Comparison of ENCODE assay signal across 1 cellular context in the genomic region with DNA sequence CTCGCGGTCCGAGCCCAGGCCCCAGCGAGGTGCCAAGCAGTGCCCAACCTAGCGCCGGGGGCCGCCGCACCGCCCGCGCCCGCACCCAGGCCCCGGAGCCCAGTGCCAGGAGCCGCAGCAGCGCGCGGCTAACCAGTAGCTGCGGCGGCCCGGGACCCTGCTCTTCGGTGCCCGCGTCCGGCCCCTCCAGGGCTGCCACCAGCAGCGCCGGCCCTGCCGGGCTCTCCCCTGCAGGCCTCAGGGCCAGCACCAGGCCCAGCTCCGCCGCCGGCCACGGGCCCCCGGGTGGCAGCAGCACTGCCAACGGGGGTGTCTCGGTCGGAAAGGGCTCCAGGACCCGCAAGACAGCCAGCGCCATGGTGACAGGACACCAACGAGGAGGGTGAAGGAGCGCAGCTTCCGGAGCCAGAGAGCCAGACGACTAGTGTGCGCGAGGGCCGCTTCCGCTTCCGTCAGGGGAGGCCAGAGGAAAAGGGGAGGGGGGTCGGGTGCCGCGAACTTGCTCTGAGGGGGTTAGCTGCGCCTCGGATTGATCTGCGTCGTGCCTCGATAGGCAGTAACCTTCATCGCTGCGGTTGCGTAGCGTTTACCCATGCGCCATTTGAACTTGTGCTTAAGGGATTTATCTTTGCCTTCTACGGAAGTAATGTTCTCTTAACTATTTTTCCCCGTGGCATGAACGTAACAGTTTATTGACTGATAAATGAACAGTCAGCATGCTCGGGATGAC.
TF ChIP-seq lines count a peak whose summit lies in the region.

A gene with protein sequence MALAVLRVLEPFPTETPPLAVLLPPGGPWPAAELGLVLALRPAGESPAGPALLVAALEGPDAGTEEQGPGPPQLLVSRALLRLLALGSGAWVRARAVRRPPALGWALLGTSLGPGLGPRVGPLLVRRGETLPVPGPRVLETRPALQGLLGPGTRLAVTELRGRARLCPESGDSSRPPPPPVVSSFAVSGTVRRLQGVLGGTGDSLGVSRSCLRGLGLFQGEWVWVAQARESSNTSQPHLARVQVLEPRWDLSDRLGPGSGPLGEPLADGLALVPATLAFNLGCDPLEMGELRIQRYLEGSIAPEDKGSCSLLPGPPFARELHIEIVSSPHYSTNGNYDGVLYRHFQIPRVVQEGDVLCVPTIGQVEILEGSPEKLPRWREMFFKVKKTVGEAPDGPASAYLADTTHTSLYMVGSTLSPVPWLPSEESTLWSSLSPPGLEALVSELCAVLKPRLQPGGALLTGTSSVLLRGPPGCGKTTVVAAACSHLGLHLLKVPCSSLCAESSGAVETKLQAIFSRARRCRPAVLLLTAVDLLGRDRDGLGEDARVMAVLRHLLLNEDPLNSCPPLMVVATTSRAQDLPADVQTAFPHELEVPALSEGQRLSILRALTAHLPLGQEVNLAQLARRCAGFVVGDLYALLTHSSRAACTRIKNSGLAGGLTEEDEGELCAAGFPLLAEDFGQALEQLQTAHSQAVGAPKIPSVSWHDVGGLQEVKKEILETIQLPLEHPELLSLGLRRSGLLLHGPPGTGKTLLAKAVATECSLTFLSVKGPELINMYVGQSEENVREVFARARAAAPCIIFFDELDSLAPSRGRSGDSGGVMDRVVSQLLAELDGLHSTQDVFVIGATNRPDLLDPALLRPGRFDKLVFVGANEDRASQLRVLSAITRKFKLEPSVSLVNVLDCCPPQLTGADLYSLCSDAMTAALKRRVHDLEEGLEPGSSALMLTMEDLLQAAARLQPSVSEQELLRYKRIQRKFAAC (minus strand): TSS at position 389 of the 730 bp plus-strand sequence. CDS start 31 bp downstream, at position 358.

TF ChIP-seq in HepG2, 621 proteins besides CTCF, POLR2A, EP300 and RAD21 (continued from another document and continues in another):
- TF ChIP-seq, protein P1, sequence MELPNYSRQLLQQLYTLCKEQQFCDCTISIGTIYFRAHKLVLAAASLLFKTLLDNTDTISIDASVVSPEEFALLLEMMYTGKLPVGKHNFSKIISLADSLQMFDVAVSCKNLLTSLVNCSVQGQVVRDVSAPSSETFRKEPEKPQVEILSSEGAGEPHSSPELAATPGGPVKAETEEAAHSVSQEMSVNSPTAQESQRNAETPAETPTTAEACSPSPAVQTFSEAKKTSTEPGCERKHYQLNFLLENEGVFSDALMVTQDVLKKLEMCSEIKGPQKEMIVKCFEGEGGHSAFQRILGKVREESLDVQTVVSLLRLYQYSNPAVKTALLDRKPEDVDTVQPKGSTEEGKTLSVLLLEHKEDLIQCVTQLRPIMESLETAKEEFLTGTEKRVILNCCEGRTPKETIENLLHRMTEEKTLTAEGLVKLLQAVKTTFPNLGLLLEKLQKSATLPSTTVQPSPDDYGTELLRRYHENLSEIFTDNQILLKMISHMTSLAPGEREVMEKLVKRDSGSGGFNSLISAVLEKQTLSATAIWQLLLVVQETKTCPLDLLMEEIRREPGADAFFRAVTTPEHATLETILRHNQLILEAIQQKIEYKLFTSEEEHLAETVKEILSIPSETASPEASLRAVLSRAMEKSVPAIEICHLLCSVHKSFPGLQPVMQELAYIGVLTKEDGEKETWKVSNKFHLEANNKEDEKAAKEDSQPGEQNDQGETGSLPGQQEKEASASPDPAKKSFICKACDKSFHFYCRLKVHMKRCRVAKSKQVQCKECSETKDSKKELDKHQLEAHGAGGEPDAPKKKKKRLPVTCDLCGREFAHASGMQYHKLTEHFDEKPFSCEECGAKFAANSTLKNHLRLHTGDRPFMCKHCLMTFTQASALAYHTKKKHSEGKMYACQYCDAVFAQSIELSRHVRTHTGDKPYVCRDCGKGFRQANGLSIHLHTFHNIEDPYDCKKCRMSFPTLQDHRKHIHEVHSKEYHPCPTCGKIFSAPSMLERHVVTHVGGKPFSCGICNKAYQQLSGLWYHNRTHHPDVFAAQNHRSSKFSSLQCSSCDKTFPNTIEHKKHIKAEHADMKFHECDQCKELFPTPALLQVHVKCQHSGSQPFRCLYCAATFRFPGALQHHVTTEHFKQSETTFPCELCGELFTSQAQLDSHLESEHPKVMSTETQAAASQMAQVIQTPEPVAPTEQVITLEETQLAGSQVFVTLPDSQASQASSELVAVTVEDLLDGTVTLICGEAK (IDR thresholded peaks at IDR 0.05): peak; percentile 50
- TF ChIP-seq, protein P1 (CRISPR knock-in tag; IDR thresholded peaks at IDR 0.05): 0 out of 2 replicates have a peak, but pooled peaks have one; percentile 17
- peak; percentile 69; the same call in 1 of the 2 replicates for TF ChIP-seq SATB2 (CRISPR knock-in tag; IDR thresholded peaks at IDR 0.05)
- peak; percentile 73; the same call in 1 of the 2 replicates for TF ChIP-seq ZNF367 (CRISPR knock-in tag; IDR thresholded peaks at IDR 0.05; ENCODE audit: borderline replicate concordance)
- no peak for TF ChIP-seq ARID2 (CRISPR knock-in tag; IDR thresholded peaks at IDR 0.05; ENCODE audit: borderline replicate concordance)
- no peak for TF ChIP-seq PHB2 (IDR thresholded peaks at IDR 0.05; ENCODE audit: partially characterized antibody)
- TF ChIP-seq FOXK1 (CRISPR knock-in tag; IDR thresholded peaks at IDR 0.05; ENCODE audit: borderline replicate concordance, low read depth): peak; percentile 58; the same call in 1 of the 2 replicates
- TF ChIP-seq NR2C2 (CRISPR knock-in tag; IDR thresholded peaks at IDR 0.05; ENCODE audit: borderline replicate concordance): peak; percentile 83
- peak; percentile 11; the same call in 1 of the 2 replicates for TF ChIP-seq ZNF329 (CRISPR knock-in tag; IDR thresholded peaks at IDR 0.05; ENCODE audit: low read depth)
- TF ChIP-seq ZHX1 (CRISPR knock-in tag; IDR thresholded peaks at IDR 0.05; ENCODE audit: low read depth): 0 out of 2 replicates have a peak, but pooled peaks have one; percentile 71
- TF ChIP-seq SRSF1 (optimal IDR thresholded peaks at IDR 0.05; ENCODE audit: low read depth, low read length): peak; percentile 86
- TF ChIP-seq, protein P2, sequence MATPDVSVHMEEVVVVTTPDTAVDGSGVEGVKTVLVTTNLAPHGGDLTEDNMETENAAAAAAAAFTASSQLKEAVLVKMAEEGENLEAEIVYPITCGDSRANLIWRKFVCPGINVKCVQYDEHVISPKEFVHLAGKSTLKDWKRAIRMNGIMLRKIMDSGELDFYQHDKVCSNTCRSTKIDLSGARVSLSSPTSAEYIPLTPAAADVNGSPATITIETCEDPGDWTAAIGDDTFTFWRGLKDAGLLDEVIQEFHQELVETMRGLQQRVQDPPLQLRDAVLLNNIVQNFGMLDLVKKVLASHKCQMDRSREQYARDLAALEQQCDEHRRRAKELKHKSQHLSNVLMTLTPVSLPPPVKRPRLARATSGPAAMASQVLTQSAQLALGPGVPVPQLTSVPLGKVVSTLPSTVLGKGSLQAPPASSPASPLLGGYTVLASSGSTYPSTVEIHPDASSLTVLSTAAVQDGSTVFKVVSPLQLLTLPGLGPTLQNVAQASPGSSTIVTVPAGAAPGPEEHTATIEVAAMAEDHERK (CRISPR knock-in tag; IDR thresholded peaks at IDR 0.05; ENCODE audit: low read depth): no peak
- no peak for TF ChIP-seq PAX8 (CRISPR knock-in tag; IDR thresholded peaks at IDR 0.05; ENCODE audit: borderline replicate concordance)
- TF ChIP-seq ZFP41 (CRISPR knock-in tag; IDR thresholded peaks at IDR 0.05; ENCODE audit: borderline replicate concordance): no peak
- TF ChIP-seq ZNF17 (CRISPR knock-in tag; IDR thresholded peaks at IDR 0.05): no peak
- no peak for TF ChIP-seq PRMT3 (CRISPR knock-in tag; IDR thresholded peaks at IDR 0.05; ENCODE audit: borderline replicate concordance, low read depth)
- no peak; the same call in 1 of the 2 replicates for TF ChIP-seq NRL (CRISPR knock-in tag; IDR thresholded peaks at IDR 0.05; ENCODE audit: borderline replicate concordance)
- TF ChIP-seq ZBTB33 (CRISPR knock-in tag; IDR thresholded peaks at IDR 0.05): peak; percentile 5; the same call in 1 of the 2 replicates
- no peak for TF ChIP-seq WIZ (CRISPR knock-in tag; IDR thresholded peaks at IDR 0.05)
- no peak for TF ChIP-seq ZNF746 (CRISPR knock-in tag; IDR thresholded peaks at IDR 0.05)
- TF ChIP-seq ZNF484 (CRISPR knock-in tag; IDR thresholded peaks at IDR 0.05; ENCODE audit: borderline replicate concordance, low read depth): no peak
- TF ChIP-seq SETDB1 (CRISPR knock-in tag; IDR thresholded peaks at IDR 0.05; ENCODE audit: borderline replicate concordance): no peak
- TF ChIP-seq ZEB1 (IDR thresholded peaks at IDR 0.05; ENCODE audit: insufficient replicate concordance, low read depth): no peak
- TF ChIP-seq RXRA (CRISPR knock-in tag; IDR thresholded peaks at IDR 0.05): peak; percentile 75
- TF ChIP-seq ZSCAN9 (CRISPR knock-in tag; IDR thresholded peaks at IDR 0.05; ENCODE audit: borderline replicate concordance): peak; percentile 92
- no peak for TF ChIP-seq TOPORS (CRISPR knock-in tag; IDR thresholded peaks at IDR 0.05)
- TF ChIP-seq THAP8 (CRISPR knock-in tag; IDR thresholded peaks at IDR 0.05; ENCODE audit: borderline replicate concordance): 0 out of 2 replicates have a peak, but pooled peaks have one; percentile 74
- no peak for TF ChIP-seq ZNF782 (CRISPR knock-in tag; IDR thresholded peaks at IDR 0.05; ENCODE audit: borderline replicate concordance)
- TF ChIP-seq ZBTB7B (CRISPR knock-in tag; IDR thresholded peaks at IDR 0.05): peak; percentile 84
- 0 out of 2 replicates have a peak, but pooled peaks have one; percentile 5 for TF ChIP-seq ZNF670 (CRISPR knock-in tag; IDR thresholded peaks at IDR 0.05; ENCODE audit: borderline replicate concordance)
- no peak for TF ChIP-seq ATF7 (IDR thresholded peaks at IDR 0.05)
- TF ChIP-seq ATF7 (CRISPR knock-in tag; IDR thresholded peaks at IDR 0.05): peak; percentile 72; the same call in 1 of the 2 replicates
- TF ChIP-seq MAFF (IDR thresholded peaks at IDR 0.05; ENCODE audit: low read depth, low read length): no peak; the same call in 1 of the 2 replicates
